In the genomic region with DNA sequence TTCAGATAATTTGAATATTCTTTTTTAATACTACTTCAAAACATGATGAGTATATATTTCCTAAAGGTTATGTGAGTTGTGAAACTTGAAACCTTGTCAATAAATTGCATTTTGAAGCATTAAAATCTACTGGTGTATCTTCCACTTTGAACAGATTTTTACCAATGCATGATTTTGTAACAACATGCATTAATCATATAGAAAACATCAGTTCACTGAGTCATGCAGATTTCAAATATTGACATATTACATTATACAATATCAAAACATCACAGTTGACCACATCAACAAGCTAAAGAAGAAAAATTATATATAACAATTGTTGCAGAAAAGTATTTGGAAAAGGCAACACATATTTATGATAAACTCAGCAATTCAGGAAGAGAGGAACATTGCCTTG, we compare ENCODE assay signal across 24 cellular contexts.
DNase-seq lines count a peak whose midpoint lies in the region; ATAC-seq, FAIRE-seq and TF ChIP-seq lines count a peak whose summit lies in the region.
"Had no signal": no experiment of that assay in that cellular context is flagged by ENCODE, and none has a peak within 500 bp of the region (broad histone marks: within the 10 kb centered on the region; RNA-seq: fewer than 3 reads in every experiment).

No MANE protein-coding gene starts in this region.

- H2AK5ac ChIP-seq in IMR-90 (ENCODE audit: low read depth, low read length): no peak overlapping the region

- TF ChIP-seq POLR2A in IMR-90 (IDR thresholded peaks at IDR 0.05; ENCODE audit: low read depth, low read length): no peak

- CTCF ChIA-PET in MCF 10A (lab: Yijun Ruan, JAX) (no interaction called here), mammary epithelial cell (lab: Charles Lee; ENCODE audit: low non-redundant PET) (no interaction called here), IMR-90 (lab: Yijun Ruan, JAX) (no interaction called here)

- no peak overlapping the region for H3K56ac ChIP-seq in IMR-90 (ENCODE audit: extremely low read depth, insufficient read depth, low read length)

- H2BK15ac ChIP-seq in IMR-90 (ENCODE audit: low read depth, low read length): no peak overlapping the region

- no peak overlapping the region for H3K23ac ChIP-seq in IMR-90 (ENCODE audit: low read depth, low read length)

- no peak overlapping the region for H2BK120ac ChIP-seq in IMR-90 (ENCODE audit: low read depth, low read length)

- no peaks in the 10 kb centered on the region for H3K4me1 Mint-ChIP-seq in MCF 10A (ENCODE audit: insufficient read depth, unreplicated experiment)
- H3K4me1 Mint-ChIP-seq in astrocyte (ENCODE audit: low read depth, unreplicated experiment): no peaks in the 10 kb centered on the region
- H3K4me1 Mint-ChIP-seq: CD14-positive monocyte; CD4-positive, alpha-beta memory T cell had no signal

- no peak for ATAC-seq in IMR-90 (ENCODE audit: low read depth)
- no peak for ATAC-seq in HG02642 (IDR thresholded peaks at IDR 0.05; ENCODE audit: poor library complexity, unreplicated experiment)
- no peak for ATAC-seq in HG02840 (IDR thresholded peaks at IDR 0.05; ENCODE audit: low FRiP score, unreplicated experiment)
- ATAC-seq: A549 had no signal

- POLR2A ChIA-PET in MCF 10A (lab: Yijun Ruan, JAX) (no interaction called here), IMR-90 (lab: Charles Lee; ENCODE audit: unreplicated experiment) (no interaction called here)

- H3K36me3 Mint-ChIP-seq in MCF 10A (ENCODE audit: insufficient read depth, unreplicated experiment): peaks cover 2% of the 10 kb centered on the region
- no peaks in the 10 kb centered on the region for H3K36me3 Mint-ChIP-seq in astrocyte (ENCODE audit: low read depth, unreplicated experiment)
- H3K36me3 Mint-ChIP-seq: CD14-positive monocyte had no signal

- H3K27me3 Mint-ChIP-seq in MCF 10A (ENCODE audit: insufficient read depth, unreplicated experiment) (no peaks in the 10 kb centered on the region), astrocyte (ENCODE audit: low read depth, unreplicated experiment) (no peaks in the 10 kb centered on the region)
- H3K27me3 Mint-ChIP-seq: CD4-positive, alpha-beta memory T cell had no signal

- no peak overlapping the region for H3K9ac ChIP-seq in mammary epithelial cell (ENCODE audit: insufficient read depth, low read length)
- H3K9ac ChIP-seq in IMR-90 (ENCODE audit: low read depth, low read length): no peak overlapping the region
- H3K9ac ChIP-seq in astrocyte (ENCODE audit: low read length): no peak overlapping the region
- H3K9ac ChIP-seq in skeletal muscle satellite cell (ENCODE audit: low read depth, low read length): no peak overlapping the region
- H3K9ac ChIP-seq: BLaER1 treated with 17β-estradiol and CSF1 and Interleukin-3, amounts not matched to agents 10 nM and 100 nM; GM23248 had no signal

- H4K20me1 ChIP-seq in mammary epithelial cell (ENCODE audit: insufficient read depth, low read length): no peaks in the 10 kb centered on the region
- H4K20me1 ChIP-seq in IMR-90 (ENCODE audit: insufficient read depth, low read length): no peaks in the 10 kb centered on the region
- H4K20me1 ChIP-seq in astrocyte (ENCODE audit: insufficient read depth, low read length): no peaks in the 10 kb centered on the region
- H4K20me1 ChIP-seq: BLaER1 treated with 17β-estradiol and CSF1 and Interleukin-3, amounts not matched to agents 10 nM and 100 nM had no signal

- dilution Hi-C loops in mammary epithelial cell (cut with HindIII; ENCODE audit: low sequenced_read_pairs): no loop called here
- dilution Hi-C loops in IMR-90 (cut with HindIII; ENCODE audit: low sequenced_read_pairs, unreplicated experiment): no loop called here

- H4K8ac ChIP-seq in IMR-90 (ENCODE audit: low read depth in 2 of 2, low read length in 2 of 2): no peak overlapping the region

- intact Hi-C loops in MCF 10A (cut with micrococcal nuclease): no loop called here
- intact Hi-C loops in mammary epithelial cell (cut with micrococcal nuclease): no loop called here
- intact Hi-C loops in IMR-90 (cut with micrococcal nuclease): no loop called here

- H3K9me3 ChIP-seq in mammary epithelial cell (replicated peaks; ENCODE audit: insufficient read depth, low read length): no peaks in the 10 kb centered on the region
- H3K9me3 ChIP-seq in IMR-90 (ENCODE audit: control insufficient read depth, insufficient read depth, low read length): no peaks in the 10 kb centered on the region; the same call in 1 of the 2 replicates
- no peaks in the 10 kb centered on the region for H3K9me3 ChIP-seq in astrocyte (ENCODE audit: insufficient read depth, low read depth, low read length)
- no peaks in the 10 kb centered on the region for H3K9me3 ChIP-seq in skeletal muscle satellite cell (replicated peaks; ENCODE audit: low read length)
- H3K9me3 ChIP-seq: A549, BE2C had no signal

- H3K27ac Mint-ChIP-seq in MCF 10A (ENCODE audit: low read depth, unreplicated experiment) (no peak overlapping the region), astrocyte (ENCODE audit: unreplicated experiment) (no peak overlapping the region)
- H3K27ac Mint-ChIP-seq: CD14-positive monocyte; CD4-positive, alpha-beta memory T cell had no signal

- no peak overlapping the region for H4K5ac ChIP-seq in IMR-90 (ENCODE audit: low read depth, low read length)

- no peak overlapping the region for H2AK9ac ChIP-seq in IMR-90 (replicated peaks; ENCODE audit: low read depth, low read length, poor library complexity)

- H4K91ac ChIP-seq in IMR-90 (ENCODE audit: insufficient read depth, low read depth, low read length): no peak overlapping the region

- no peak overlapping the region for H2BK20ac ChIP-seq in IMR-90 (ENCODE audit: low read depth, low read length)

- H3K4ac ChIP-seq in IMR-90 (ENCODE audit: low read depth, low read length): no peak overlapping the region

- H3K27me3 ChIP-seq in mammary epithelial cell (ENCODE audit: insufficient read depth, low read length) (no peaks in the 10 kb centered on the region), IMR-90 (ENCODE audit: control insufficient read depth, insufficient read depth, low read length) (no peaks in the 10 kb centered on the region), astrocyte (ENCODE audit: insufficient read depth, low read length) (no peaks in the 10 kb centered on the region), skeletal muscle satellite cell (ENCODE audit: control insufficient read depth, insufficient read depth, low read length) (no peaks in the 10 kb centered on the region)
- H3K27me3 ChIP-seq: BE2C; BLaER1 treated with 17β-estradiol and CSF1 and Interleukin-3, amounts not matched to agents 10 nM and 100 nM had no signal

- no peaks in the 10 kb centered on the region for H3K36me3 ChIP-seq in mammary epithelial cell (ENCODE audit: insufficient read depth, low read length)
- no peaks in the 10 kb centered on the region for H3K36me3 ChIP-seq in IMR-90 (ENCODE audit: control insufficient read depth, insufficient read depth, low read length)
- H3K36me3 ChIP-seq in astrocyte (ENCODE audit: insufficient read depth, low read length): no peaks in the 10 kb centered on the region
- H3K36me3 ChIP-seq in skeletal muscle satellite cell (ENCODE audit: insufficient read depth, low read length): no peaks in the 10 kb centered on the region
- H3K36me3 ChIP-seq: BE2C; BLaER1 treated with 17β-estradiol and CSF1 and Interleukin-3, amounts not matched to agents 10 nM and 100 nM had no signal

- no peak overlapping the region for H3K14ac ChIP-seq in IMR-90 (replicated peaks; ENCODE audit: low read depth, low read length)

- TF ChIP-seq RAD21 in IMR-90 (IDR thresholded peaks at IDR 0.05; ENCODE audit: low read length): no peak

- no peaks in the 10 kb centered on the region for H3K9me1 ChIP-seq in IMR-90 (ENCODE audit: insufficient read depth, low read length)

- no peaks in the 10 kb centered on the region for H3K79me1 ChIP-seq in IMR-90 (ENCODE audit: low read depth in 1 of 2, low read length in 2 of 2)

- H3K4me3 ChIP-seq in mammary epithelial cell (replicated peaks in 1 of 3; ENCODE audit: insufficient read depth in 1 of 3, low read depth in 2 of 3, low read length in 3 of 3) (no peak overlapping the region), IMR-90 (ENCODE audit: insufficient read depth, low read depth, low read length) (no peak overlapping the region), astrocyte (ENCODE audit: insufficient read depth, low read depth, low read length) (no peak overlapping the region), skeletal muscle satellite cell (ENCODE audit: low read length) (no peak overlapping the region)
- H3K4me3 ChIP-seq: A549; BLaER1 treated with 17β-estradiol and CSF1 and Interleukin-3, amounts not matched to agents 10 nM and 100 nM; GM23248 had no signal

- BruUV-seq in MCF 10A (replicated peaks; lab: Mats Ljungman, UMichigan): no TSS peak
- BruUV-seq in mammary epithelial cell (replicated peaks; lab: Mats Ljungman, UMichigan): no TSS peak
- no TSS peak for BruUV-seq in IMR-90 (replicated peaks; lab: Mats Ljungman, UMichigan)

- H3K4me1 ChIP-seq in mammary epithelial cell (ENCODE audit: insufficient read depth, low read length): no peaks in the 10 kb centered on the region
- H3K4me1 ChIP-seq in IMR-90 (ENCODE audit: control insufficient read depth, insufficient read depth, low read length): peaks cover 7% of the 10 kb centered on the region
- H3K4me1 ChIP-seq in astrocyte (ENCODE audit: insufficient read depth, low read length): peaks cover 19% of the 10 kb centered on the region
- H3K4me1 ChIP-seq in skeletal muscle satellite cell (ENCODE audit: control insufficient read depth, insufficient read depth, low read length): peaks cover 22% of the 10 kb centered on the region

- DNase-seq in MCF 10A (ENCODE audit: unreplicated experiment) (peak; percentile 26), mammary epithelial cell (no peak), IMR-90 (no peak), astrocyte (ENCODE audit: low read depth) (no peak)
- DNase-seq: 8988T; ACHN; AML-193; BE2C; CD4-positive, alpha-beta memory T cell; COR-L47; DMS153; DMS79 treated with DMSO at 0.1 percent for 48 hours; GF-D8; GM23248; H7; HCEC 1CT had no signal

- H2AFZ ChIP-seq in mammary epithelial cell (ENCODE audit: low read depth, low read length) (no peak overlapping the region), IMR-90 (replicated peaks; ENCODE audit: low read length, poor library complexity) (no peak overlapping the region), astrocyte (ENCODE audit: low read depth, low read length) (no peak overlapping the region)
- H2AFZ ChIP-seq: GM23248 had no signal

- H3K4me3 Mint-ChIP-seq in MCF 10A (ENCODE audit: unreplicated experiment): no peak overlapping the region
- no peak overlapping the region for H3K4me3 Mint-ChIP-seq in astrocyte (ENCODE audit: unreplicated experiment)
- H3K4me3 Mint-ChIP-seq: CD14-positive monocyte; CD4-positive, alpha-beta memory T cell had no signal

- FAIRE-seq in astrocyte (lab: Jason Lieb, UNC): peak; percentile 23
- FAIRE-seq: A549, GM12892, H1 had no signal

- H3K18ac ChIP-seq in IMR-90 (ENCODE audit: low read depth, low read length): peak overlapping the region; percentile 35; the same call in 1 of the 2 replicates

- H3K9me3 Mint-ChIP-seq in MCF 10A (ENCODE audit: unreplicated experiment) (peaks cover 6% of the 10 kb centered on the region), astrocyte (ENCODE audit: unreplicated experiment) (peaks cover 3% of the 10 kb centered on the region)

- H2BK5ac ChIP-seq in IMR-90 (ENCODE audit: low read depth, low read length, poor library complexity, severe bottlenecking): no peak overlapping the region

- in situ Hi-C loops in mammary epithelial cell (cut with MboI; ENCODE audit: low sequenced_read_pairs in 2 of 2): no loop called here
- in situ Hi-C loops in IMR-90 (cut with MboI; ENCODE audit: low sequenced_read_pairs): no loop called here

- TF ChIP-seq CTCF in MCF 10A (IDR thresholded peaks at IDR 0.05; ENCODE audit: unreplicated experiment) (no peak), mammary epithelial cell (conservative IDR thresholded peaks at IDR 0.05 in 1 of 2, IDR thresholded peaks at IDR 0.05 in 1 of 2; ENCODE audit: extremely low read depth in 1 of 2, insufficient read depth in 1 of 2, low read depth in 1 of 2, low read length in 2 of 2) (no peak), IMR-90 (conservative IDR thresholded peaks at IDR 0.05; ENCODE audit: low read depth, low read length) (no peak), astrocyte (IDR thresholded peaks at IDR 0.05; ENCODE audit: insufficient read depth, low read depth, low read length) (no peak)

- H3K79me2 ChIP-seq in mammary epithelial cell (ENCODE audit: insufficient read depth, low read length) (no peaks in the 10 kb centered on the region), astrocyte (ENCODE audit: insufficient read depth, low read length) (no peaks in the 10 kb centered on the region)

- no peak overlapping the region for H3K27ac ChIP-seq in mammary epithelial cell (ENCODE audit: insufficient read depth, low read depth, low read length)
- no peak overlapping the region for H3K27ac ChIP-seq in IMR-90 (ENCODE audit: insufficient read depth, low read length)
- H3K27ac ChIP-seq in astrocyte (ENCODE audit: low read depth, low read length): no peak overlapping the region
- H3K27ac ChIP-seq: A549; BLaER1 treated with 17β-estradiol and CSF1 and Interleukin-3, amounts not matched to agents 10 nM and 100 nM; GM23248 had no signal

- H3K4me2 ChIP-seq in mammary epithelial cell (ENCODE audit: insufficient read depth, low read depth, low read length): no peak overlapping the region
- H3K4me2 ChIP-seq in IMR-90 (ENCODE audit: low read depth, low read length): no peak overlapping the region
- no peak overlapping the region for H3K4me2 ChIP-seq in astrocyte (ENCODE audit: low read length)
- peak overlapping the region; percentile 25 for H3K4me2 ChIP-seq in skeletal muscle satellite cell (ENCODE audit: low read length)
- H3K4me2 ChIP-seq: A549; BLaER1 treated with 17β-estradiol and CSF1 and Interleukin-3, amounts not matched to agents 10 nM and 100 nM had no signal
